1 cellular context compared by ENCODE assay signal in genomic region chr19:43532962-43533545, GRCh38.
TF ChIP-seq lines count a peak whose summit lies in the region.

ZNF575 (plus strand) TSS chr19:43533188; CDS start chr19:43534423, 1,235 bp downstream.

TF ChIP-seq in GM12878, 131 proteins besides CTCF, POLR2A, EP300 and RAD21 (continued from another document):
- peak; percentile 37 for TF ChIP-seq E2F8 (IDR thresholded peaks at IDR 0.05; ENCODE audit: low read depth, partially characterized antibody)
- TF ChIP-seq RELB (IDR thresholded peaks at IDR 0.05; ENCODE audit: low read depth), result peak; percentile 77
- TF ChIP-seq POLR2AphosphoS5 (IDR thresholded peaks at IDR 0.05; ENCODE audit: low read length), result peak; percentile 41; the same call in 1 of the 2 replicates
- TF ChIP-seq MTA3 (IDR thresholded peaks at IDR 0.05; ENCODE audit: borderline replicate concordance, low read length), result no peak; the same call in 1 of the 2 replicates
- no peak for TF ChIP-seq ZNF384 (IDR thresholded peaks at IDR 0.05; ENCODE audit: borderline replicate concordance, low read depth, low read length)
- TF ChIP-seq CBX5 (IDR thresholded peaks at IDR 0.05; ENCODE audit: low read depth), result no peak
- peak; percentile 83; the same call in 1 of the 2 replicates for TF ChIP-seq GATAD2B (conservative IDR thresholded peaks at IDR 0.05; ENCODE audit: low read depth)
- no peak; the same call in 1 of the 2 replicates for TF ChIP-seq NR2F1 (conservative IDR thresholded peaks at IDR 0.05)
- TF ChIP-seq IKZF2 (IDR thresholded peaks at IDR 0.05), result peak in 1 of 2 experiments; percentile 8; a peak in 1 of 4 replicates
- TF ChIP-seq KLF5 (IDR thresholded peaks at IDR 0.05; ENCODE audit: partially characterized antibody), result peak; percentile 50
- no peak for TF ChIP-seq GABPA (IDR thresholded peaks at IDR 0.05; ENCODE audit: low read depth)
- TF ChIP-seq MAX (IDR thresholded peaks at IDR 0.05; ENCODE audit: low read depth, low read length), result 0 out of 2 replicates have a peak, but pooled peaks have one; percentile 11
- peak; percentile 65; the same call in 1 of the 2 replicates for TF ChIP-seq CREM (IDR thresholded peaks at IDR 0.05; ENCODE audit: low read depth)
- TF ChIP-seq JUNB (IDR thresholded peaks at IDR 0.05), result no peak
- TF ChIP-seq MTA2 (IDR thresholded peaks at IDR 0.05; ENCODE audit: low read depth), result no peak
- peak; percentile 56 for TF ChIP-seq BCL3 (IDR thresholded peaks at IDR 0.05; ENCODE audit: borderline replicate concordance, insufficient read depth, low read depth, low read length, poor library complexity, severe bottlenecking)
- TF ChIP-seq PAX8 (IDR thresholded peaks at IDR 0.05), result no peak
- TF ChIP-seq CBFB (IDR thresholded peaks at IDR 0.05; ENCODE audit: low read depth), result 0 out of 2 replicates have a peak, but pooled peaks have one; percentile 64
- peak; percentile 49 for TF ChIP-seq HDGF (IDR thresholded peaks at IDR 0.05)
- TF ChIP-seq CUX1 (IDR thresholded peaks at IDR 0.05; ENCODE audit: insufficient replicate concordance, low read depth, low read length), result no peak
- TF ChIP-seq RBBP5 (conservative IDR thresholded peaks at IDR 0.05), result no peak
- TF ChIP-seq BCL11A (IDR thresholded peaks at IDR 0.05; ENCODE audit: low read depth, low read length), result no peak
- no peak for TF ChIP-seq FOXK2 (IDR thresholded peaks at IDR 0.05)
- TF ChIP-seq IRF4 (IDR thresholded peaks at IDR 0.05; ENCODE audit: low read depth, low read length), result 0 out of 2 replicates have a peak, but pooled peaks have one; percentile 27
- TF ChIP-seq ETV6 (conservative IDR thresholded peaks at IDR 0.05 in 1 of 2, IDR thresholded peaks at IDR 0.05 in 1 of 2; ENCODE audit: borderline replicate concordance in 1 of 2, low read depth in 1 of 2), result no peak
- no peak for TF ChIP-seq WRNIP1 (IDR thresholded peaks at IDR 0.05; ENCODE audit: borderline replicate concordance, low read depth, low read length)
- TF ChIP-seq SPI1 (IDR thresholded peaks at IDR 0.05; ENCODE audit: borderline replicate concordance, insufficient read depth, low read depth, low read length), result no peak
- TF ChIP-seq CHD2 (IDR thresholded peaks at IDR 0.05; ENCODE audit: borderline replicate concordance, low read depth, low read length), result 0 out of 2 replicates have a peak, but pooled peaks have one; percentile 63
- TF ChIP-seq EED (IDR thresholded peaks at IDR 0.05; ENCODE audit: low read depth), result no peak
- TF ChIP-seq TBL1XR1 (IDR thresholded peaks at IDR 0.05; ENCODE audit: low read depth, low read length), result no peak
- TF ChIP-seq CEBPB (IDR thresholded peaks at IDR 0.05; ENCODE audit: borderline replicate concordance in 1 of 2, low read depth in 2 of 2, low read length in 2 of 2), result no peak
- TF ChIP-seq TCF3 (IDR thresholded peaks at IDR 0.05; ENCODE audit: borderline replicate concordance, insufficient read depth, low read depth, low read length), result 0 out of 2 replicates have a peak, but pooled peaks have one; percentile 30
- TF ChIP-seq BMI1 (IDR thresholded peaks at IDR 0.05; ENCODE audit: borderline replicate concordance), result no peak
- no peak for TF ChIP-seq ZNF217 (IDR thresholded peaks at IDR 0.05)
- peak; percentile 29; the same call in 1 of the 2 replicates for TF ChIP-seq RUNX3 (IDR thresholded peaks at IDR 0.05; ENCODE audit: low read length)
- TF ChIP-seq BACH1 (IDR thresholded peaks at IDR 0.05; ENCODE audit: borderline replicate concordance), result 0 out of 2 replicates have a peak, but pooled peaks have one; percentile 72
- no peak for TF ChIP-seq MYB (IDR thresholded peaks at IDR 0.05; ENCODE audit: borderline replicate concordance, low read depth, low read length)
- no peak for TF ChIP-seq CHD1 (IDR thresholded peaks at IDR 0.05; ENCODE audit: low read depth, low read length)
- TF ChIP-seq FOXM1 (IDR thresholded peaks at IDR 0.05; ENCODE audit: low read depth, low read length), result no peak
- TF ChIP-seq IRF5 (IDR thresholded peaks at IDR 0.05; ENCODE audit: borderline replicate concordance), result no peak
- TF ChIP-seq IKZF1 (conservative IDR thresholded peaks at IDR 0.05), result peak; percentile 83; the same call in 1 of the 2 replicates
- TF ChIP-seq ZBED1 (IDR thresholded peaks at IDR 0.05; ENCODE audit: borderline replicate concordance), result 0 out of 2 replicates have a peak, but pooled peaks have one; percentile 46
